ENCODE assay signal across 17 cellular contexts in genomic region chr15:63908986-63909385, GRCh38.
A peak's percentile ranks its signal among the peaks of the same experiment; 100 is the strongest.
DNase-seq lines count a peak whose midpoint lies in the region; ATAC-seq, FAIRE-seq and TF ChIP-seq lines count a peak whose summit lies in the region.
"Had no signal": no experiment of that assay in that cellular context is flagged by ENCODE, and none has a peak within 500 bp of the region (broad histone marks: within the 10 kb centered on the region; RNA-seq: fewer than 3 reads in every experiment).

No MANE protein-coding gene starts in this region.

- H4K20me1 ChIP-seq in GM12878 (ENCODE audit: control insufficient read depth, insufficient read depth): no peaks in the 10 kb centered on the region

- H3K23ac ChIP-seq in mesenchymal stem cell (ENCODE audit: low read length in 2 of 2): no peak overlapping the region

- no peak overlapping the region for H3K18ac ChIP-seq in mesenchymal stem cell (ENCODE audit: low read depth in 1 of 2, low read length in 2 of 2)

- peaks cover 17% of the 10 kb centered on the region for H3K4me1 ChIP-seq in GM12878 (ENCODE audit: control insufficient read depth, insufficient read depth, low read length)
- H3K4me1 ChIP-seq in mesenchymal stem cell (ENCODE audit: control insufficient read depth, insufficient read depth, low read depth, low read length): peaks cover 23% of the 10 kb centered on the region

- TF ChIP-seq RAD21 in GM12878 (IDR thresholded peaks at IDR 0.05; ENCODE audit: insufficient read depth, low read depth, low read length): no peak

- no peaks in the 10 kb centered on the region for H3K79me2 ChIP-seq in GM12878 (ENCODE audit: control insufficient read depth, insufficient read depth, low read length)

- H3K4ac ChIP-seq in mesenchymal stem cell (ENCODE audit: low read depth in 1 of 2, low read length in 2 of 2): no peak overlapping the region

- H3K27me3 Mint-ChIP-seq in activated T-helper 1 cell treated with anti-CD3 and anti-CD28 coated beads, Interleukin-12 subunit alpha, Interleukin-12 subunit beta, Interleukin-2, Interleukin-4 antibody, amounts not matched to agents 30 ng/mL and 10 ng/mL and 1 ng/mL, durations not matched to agents 14 hours and 24 hours and 36 hours (ENCODE audit: insufficient read depth): no peaks in the 10 kb centered on the region
- H3K27me3 Mint-ChIP-seq: activated CD4-positive, alpha-beta memory T cell treated with anti-CD3 and anti-CD28 coated beads for 36 hours had no signal

- H3K4me2 ChIP-seq in GM12878 (ENCODE audit: control insufficient read depth, insufficient read depth): no peak overlapping the region
- no peak overlapping the region for H3K4me2 ChIP-seq in mesenchymal stem cell (ENCODE audit: low read length, poor library complexity, severe bottlenecking)

- RAD21 ChIA-PET in GM12878 (lab: Charles Lee; ENCODE audit: unreplicated experiment): interaction anchor here (0.5 kb wide), 1 partner anchor 637 kb away, joined by 3 read pairs; no protein-coding TSS in a partner anchor

- no peak overlapping the region for H3K4me3 Mint-ChIP-seq in activated T-helper 1 cell treated with anti-CD3 and anti-CD28 coated beads, Interleukin-12 subunit alpha, Interleukin-12 subunit beta, Interleukin-2, Interleukin-4 antibody, amounts not matched to agents 30 ng/mL and 10 ng/mL and 1 ng/mL, durations not matched to agents 14 hours and 24 hours and 36 hours
- H3K4me3 Mint-ChIP-seq: activated CD4-positive, alpha-beta memory T cell treated with anti-CD3 and anti-CD28 coated beads for 36 hours had no signal

- no peak for TF ChIP-seq CTCF in GM12878 (IDR thresholded peaks at IDR 0.05 in 2 of 3, conservative IDR thresholded peaks at IDR 0.05 in 1 of 3; ENCODE audit: control insufficient read depth in 2 of 3, extremely low read depth in 1 of 3, insufficient read depth in 1 of 3, low read depth in 3 of 3, low read length in 3 of 3)

- H2AFZ ChIP-seq in GM12878 (ENCODE audit: control insufficient read depth, low read depth, low read length): no peak overlapping the region
- H2AFZ ChIP-seq in mesenchymal stem cell (ENCODE audit: low read depth, low read length): no peak overlapping the region

- H2BK12ac ChIP-seq in mesenchymal stem cell (ENCODE audit: low read length in 2 of 2): no peak overlapping the region

- no peak overlapping the region for H3K27ac Mint-ChIP-seq in activated T-helper 1 cell treated with anti-CD3 and anti-CD28 coated beads, Interleukin-12 subunit alpha, Interleukin-12 subunit beta, Interleukin-2, Interleukin-4 antibody, amounts not matched to agents 30 ng/mL and 10 ng/mL and 1 ng/mL, durations not matched to agents 14 hours and 24 hours and 36 hours
- H3K27ac Mint-ChIP-seq: activated CD4-positive, alpha-beta memory T cell treated with anti-CD3 and anti-CD28 coated beads for 36 hours had no signal

- H4K91ac ChIP-seq in mesenchymal stem cell (ENCODE audit: low read length): no peak overlapping the region

- H3K36me3 ChIP-seq in GM12878 (ENCODE audit: control insufficient read depth in 2 of 2, insufficient read depth in 2 of 2, low read length in 1 of 2) (no peaks in the 10 kb centered on the region), mesenchymal stem cell (ENCODE audit: control insufficient read depth in 1 of 2, insufficient read depth in 2 of 2, low read depth in 1 of 2, low read length in 2 of 2) (peaks cover 0 to 6% of the 10 kb centered on the region in 2 experiments)
- H3K36me3 ChIP-seq: vagina had no signal

- SMC1A ChIA-PET in GM12878 (lab: Charles Lee; ENCODE audit: uncharacterized antibody, unreplicated experiment): interaction anchor here (0.7 to 3.1 kb wide), 6 partner anchors 11 to 159 kb away, joined by 3 to 10 read pairs (median 4); no protein-coding TSS in a partner anchor

- peaks cover 30% of the 10 kb centered on the region for H3K4me1 Mint-ChIP-seq in activated T-helper 1 cell treated with anti-CD3 and anti-CD28 coated beads, Interleukin-12 subunit alpha, Interleukin-12 subunit beta, Interleukin-2, Interleukin-4 antibody, amounts not matched to agents 30 ng/mL and 10 ng/mL and 1 ng/mL, durations not matched to agents 14 hours and 24 hours and 36 hours (ENCODE audit: low read depth)

- no peak overlapping the region for H3K4me3 ChIP-seq in GM12878
- H3K4me3 ChIP-seq in mesenchymal stem cell (ENCODE audit: insufficient read depth in 1 of 2, low read depth in 1 of 2, low read length in 2 of 2): no peak overlapping the region
- H3K4me3 ChIP-seq: vagina had no signal

- no peaks in the 10 kb centered on the region for H3K9me3 ChIP-seq in GM12878 (replicated peaks; ENCODE audit: control insufficient read depth, insufficient read depth, low read length)
- H3K9me3 ChIP-seq in mesenchymal stem cell (ENCODE audit: control insufficient read depth, low read length): no peaks in the 10 kb centered on the region
- H3K9me3 ChIP-seq: vagina had no signal

- H3K36me3 Mint-ChIP-seq in activated T-helper 1 cell treated with anti-CD3 and anti-CD28 coated beads, Interleukin-12 subunit alpha, Interleukin-12 subunit beta, Interleukin-2, Interleukin-4 antibody, amounts not matched to agents 30 ng/mL and 10 ng/mL and 1 ng/mL, durations not matched to agents 14 hours and 24 hours and 36 hours (ENCODE audit: low read depth): no peaks in the 10 kb centered on the region
- H3K36me3 Mint-ChIP-seq: activated CD4-positive, alpha-beta memory T cell treated with anti-CD3 and anti-CD28 coated beads for 36 hours had no signal

- no peaks in the 10 kb centered on the region for H3K27me3 ChIP-seq in GM12878 (replicated peaks in 1 of 2; ENCODE audit: control insufficient read depth in 2 of 2, insufficient read depth in 2 of 2, low read length in 1 of 2)
- H3K27me3 ChIP-seq in mesenchymal stem cell (ENCODE audit: control insufficient read depth in 1 of 2, insufficient read depth in 1 of 2, low read length in 2 of 2): no peaks in the 10 kb centered on the region
- H3K27me3 ChIP-seq: vagina had no signal

- intact Hi-C loops in GM12878 (cut with micrococcal nuclease; ENCODE audit: unreplicated experiment): no loop called here
- intact Hi-C loops in activated T-helper 1 cell treated with anti-CD3 and anti-CD28 coated beads, Interleukin-12 subunit alpha, Interleukin-12 subunit beta, Interleukin-2, Interleukin-4 antibody, amounts not matched to agents 30 ng/mL and 10 ng/mL and 1 ng/mL, durations not matched to agents 14 hours and 24 hours and 36 hours (cut with micrococcal nuclease): no loop called here

- no peak overlapping the region for H2BK5ac ChIP-seq in mesenchymal stem cell (ENCODE audit: low read depth, low read length, poor library complexity, severe bottlenecking)

- POLR2A ChIA-PET in GM12878 (lab: Charles Lee): interaction anchor here (0.7 kb wide), 1 partner anchor 11 kb away, joined by 3 read pairs; no protein-coding TSS in a partner anchor

- H2AK5ac ChIP-seq in mesenchymal stem cell (ENCODE audit: low read length, severe bottlenecking): peak overlapping the region; percentile 11

- H3K79me1 ChIP-seq in mesenchymal stem cell (replicated peaks; ENCODE audit: low read length, poor library complexity, severe bottlenecking): no peaks in the 10 kb centered on the region

- TF ChIP-seq POLR2A in GM12878 (IDR thresholded peaks at IDR 0.05; ENCODE audit: low read depth, low read length): no peak

- no peaks in the 10 kb centered on the region for H3K9me3 Mint-ChIP-seq in activated T-helper 1 cell treated with anti-CD3 and anti-CD28 coated beads, Interleukin-12 subunit alpha, Interleukin-12 subunit beta, Interleukin-2, Interleukin-4 antibody, amounts not matched to agents 30 ng/mL and 10 ng/mL and 1 ng/mL, durations not matched to agents 14 hours and 24 hours and 36 hours
- H3K9me3 Mint-ChIP-seq: activated CD4-positive, alpha-beta memory T cell treated with anti-CD3 and anti-CD28 coated beads for 36 hours had no signal

- in situ Hi-C loops in GM12878 (cut with MboI): no loop called here

- H3K27ac ChIP-seq in GM12878 (ENCODE audit: control insufficient read depth, insufficient read depth) (no peak overlapping the region), mesenchymal stem cell (ENCODE audit: low read length, poor library complexity, severe bottlenecking) (no peak overlapping the region)

- no peak overlapping the region for H3K14ac ChIP-seq in mesenchymal stem cell (ENCODE audit: low read length in 2 of 2)

- WGBS in GM12878 (ENCODE audit: insufficient coverage, insufficient replicate concordance, low lambda C conversion rate, missing lambda C conversion rate): 82% methylated on average over 2 of the region's 2 CpGs
- WGBS in mesenchymal stem cell: no CpG with 5 or more reads among the region's 2 CpGs

- CTCF ChIA-PET in GM12878 (lab: Yijun Ruan, JAX): interaction anchor here (0.6 to 1.7 kb wide), 2 partner anchors 10 to 90 kb away, joined by 4 to 5 read pairs; no protein-coding TSS in a partner anchor

- no peak for ATAC-seq in GM12878
- ATAC-seq in HG02852 (IDR thresholded peaks at IDR 0.05; ENCODE audit: unreplicated experiment): no peak
- ATAC-seq in GM21576 (IDR thresholded peaks at IDR 0.05; ENCODE audit: unreplicated experiment): no peak
- ATAC-seq: HCT116 had no signal

- TSS peak; percentile 33 for BruUV-seq in GM12878 (replicated peaks; lab: Mats Ljungman, UMichigan)

- FAIRE-seq in GM12878 (lab: Jason Lieb, UNC): no peak

- no peak overlapping the region for H2BK15ac ChIP-seq in mesenchymal stem cell (ENCODE audit: low read depth, poor library complexity, severe bottlenecking)

- H3K9ac ChIP-seq in GM12878 (ENCODE audit: control insufficient read depth, insufficient read depth, low read length): no peak overlapping the region
- no peak overlapping the region for H3K9ac ChIP-seq in mesenchymal stem cell (ENCODE audit: low read length)

- no peak overlapping the region for H4K8ac ChIP-seq in mesenchymal stem cell (ENCODE audit: low read length)

- peak; percentile 31 for DNase-seq in AG08395 (ENCODE audit: low spot score)
- DNase-seq in HS-5 (ENCODE audit: low read depth): peak; percentile 8
- no peak for DNase-seq in GM12878 (ENCODE audit: low read depth, low spot score)
- DNase-seq in mesenchymal stem cell: no peak
- no peak for DNase-seq in activated T-helper 1 cell treated with anti-CD3 and anti-CD28 coated beads, Interleukin-12 subunit alpha, Interleukin-12 subunit beta, Interleukin-2, Interleukin-4 antibody, amounts not matched to agents 30 ng/mL and 10 ng/mL and 1 ng/mL, durations not matched to agents 14 hours and 24 hours and 36 hours (ENCODE audit: low spot score)
- DNase-seq in NCI-H1105 treated with DMSO at 0.1 percent for 48 hours (lab: John Stamatoyannopoulos, UW): no peak
- DNase-seq: activated CD4-positive, alpha-beta memory T cell treated with anti-CD3 and anti-CD28 coated beads for 36 hours; anterior cingulate cortex; DMS153; Kasumi-1; NCI-H2107; NK-92 treated with Interleukin-12 subunit alpha and Interleukin-12 subunit beta, amount 100 ng/mL, for 24 hours; stimulated activated naive CD4-positive, alpha-beta T cell had no signal

- TF ChIP-seq EP300 in GM12878 (IDR thresholded peaks at IDR 0.05; ENCODE audit: borderline replicate concordance in 1 of 2, control insufficient read depth in 1 of 2, low read depth in 2 of 2, low read length in 2 of 2): no peak

- no peak overlapping the region for H2BK120ac ChIP-seq in mesenchymal stem cell (ENCODE audit: low read depth, low read length)

TF ChIP-seq in GM12878, 131 proteins besides CTCF, POLR2A, EP300 and RAD21 (continues in another document):
- TF ChIP-seq ZBED1 (IDR thresholded peaks at IDR 0.05; ENCODE audit: borderline replicate concordance) (no peak), SIN3A (IDR thresholded peaks at IDR 0.05; ENCODE audit: low read depth, low read length) (no peak), HCFC1 (IDR thresholded peaks at IDR 0.05; ENCODE audit: low read length) (no peak)

Comparison
In these comparisons a context has a peak if more than half of its experiments do, and no peak if none do; other contexts are left out.
1. DNase-seq: peak in AG08395 (single experiment) and HS-5 (single experiment); none in GM12878 (single experiment), mesenchymal stem cell (single experiment), activated T-helper 1 cell treated with anti-CD3 and anti-CD28 coated beads, Interleukin-12 subunit alpha, Interleukin-12 subunit beta, Interleukin-2, Interleukin-4 antibody, amounts not matched to agents 30 ng/mL and 10 ng/mL and 1 ng/mL, durations not matched to agents 14 hours and 24 hours and 36 hours (single experiment) and NCI-H1105 treated with DMSO at 0.1 percent for 48 hours (single experiment).